Comparison of ENCODE assay signal across 8 cellular contexts in the genomic region with DNA sequence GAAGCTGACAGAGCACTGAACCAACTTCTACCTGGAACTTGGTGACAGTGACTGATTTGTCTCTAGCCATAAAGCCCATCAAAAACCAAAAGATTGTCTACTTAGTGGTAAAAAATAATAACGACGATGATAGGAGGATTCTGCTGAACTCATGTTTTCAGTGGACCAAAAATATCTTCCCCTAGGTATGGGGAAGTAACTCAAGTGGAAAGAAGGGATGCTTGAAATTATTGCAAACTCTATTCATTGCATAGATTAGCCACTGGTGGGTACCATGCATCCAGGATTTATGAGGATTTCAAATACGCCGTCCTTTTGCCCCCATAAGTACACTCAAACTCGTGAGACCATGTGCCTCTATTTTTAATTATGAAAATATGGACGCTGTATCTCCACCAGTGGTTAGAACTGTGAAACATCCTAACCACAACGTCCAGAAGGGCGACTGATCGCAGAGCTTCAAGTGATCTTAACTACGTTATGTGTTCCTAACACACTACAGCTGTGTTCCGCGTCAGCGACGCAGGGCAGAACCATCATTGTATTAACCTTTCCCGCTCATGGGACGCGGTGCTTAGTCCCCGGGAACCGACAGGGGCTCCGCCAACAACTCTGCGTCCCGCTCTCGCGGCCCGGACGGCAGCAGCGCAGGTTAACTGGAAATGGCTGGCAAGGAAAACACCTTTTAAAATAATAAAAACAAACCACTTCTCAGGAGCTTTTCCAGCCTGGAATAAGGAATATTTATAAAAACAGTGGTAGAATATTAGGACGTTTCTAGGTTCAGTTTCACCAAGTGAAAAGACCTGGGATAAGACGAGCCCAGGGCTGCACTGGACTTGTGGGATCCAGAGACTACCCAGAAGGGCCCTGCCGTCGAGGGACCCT. TPM values are rescaled to one million over a fixed set of nuclear protein-coding genes. Genes with fewer than 3 reads are reported as not detected.
DNase-seq lines count a peak whose midpoint lies in the region; ATAC-seq and TF ChIP-seq lines count a peak whose summit lies in the region.

No MANE protein-coding gene starts in this region.

- 0% methylated on average over 29 to 31 of the region's 31 CpGs for WGBS in thyroid gland, 2 donors

- ATAC-seq in GM21367 (IDR thresholded peaks at IDR 0.05; ENCODE audit: unreplicated experiment) (peak; percentile 27), RWPE2 (ENCODE audit: low read depth) (peak; percentile 61)

- peak; percentile 56 for DNase-seq in COLO829 (ENCODE audit: low spot score)
- peak; percentile 57 for DNase-seq in RWPE2 (ENCODE audit: low spot score)
- peak; percentile 18 for DNase-seq in activated gamma-delta T cell (lab: John Stamatoyannopoulos, UW)
- peak; percentile 52 for DNase-seq in foreskin melanocyte
- peak in 29 of 56 donors; percentile 2 to 52 (median 22) for DNase-seq in nucleus accumbens (lab: John Stamatoyannopoulos, UW)
- DNase-seq in thyroid gland: peak; percentile 49 to 54

- H3K9me3 ChIP-seq in HUES48 (ENCODE audit: control insufficient read depth, insufficient read depth, low read length): no peaks in the 10 kb centered on the region
- no peaks in the 10 kb centered on the region for H3K9me3 ChIP-seq in RWPE2 (ENCODE audit: severe bottlenecking)
- H3K9me3 ChIP-seq in thyroid gland: no peaks in the 10 kb centered on the region

- H3K9ac ChIP-seq in HUES48 (ENCODE audit: low read depth, low read length): peak overlapping the region; percentile 75

- peak overlapping the region; percentile 88 for H3K4me3 ChIP-seq in HUES48 (ENCODE audit: low read depth, low read length)
- peak overlapping the region; percentile 97 for H3K4me3 ChIP-seq in RWPE2 (ENCODE audit: severe bottlenecking)
- peak overlapping the region; percentile 69 to 97 (median 91) for H3K4me3 ChIP-seq in thyroid gland (replicated peaks in 1 of 3)

- peak overlapping the region; percentile 82 for H3K27ac ChIP-seq in HUES48 (ENCODE audit: low read depth, low read length)
- peak overlapping the region; percentile 51 for H3K27ac ChIP-seq in RWPE2 (ENCODE audit: poor library complexity, severe bottlenecking)
- peak overlapping the region; percentile 30 to 86 (median 42) for H3K27ac ChIP-seq in thyroid gland

- TF ChIP-seq CTCF in RWPE2 (IDR thresholded peaks at IDR 0.05; ENCODE audit: poor library complexity, severe bottlenecking) (no peak), thyroid gland (IDR thresholded peaks at IDR 0.05) (no peak)

- peaks cover 18% of the 10 kb centered on the region for H3K36me3 ChIP-seq in HUES48 (ENCODE audit: control insufficient read depth, insufficient read depth, low read length)
- peaks cover 28% of the 10 kb centered on the region for H3K36me3 ChIP-seq in RWPE2 (ENCODE audit: low read depth)
- H3K36me3 ChIP-seq in thyroid gland: peaks cover 11 to 12% of the 10 kb centered on the region in 2 donors

- H3K4me1 ChIP-seq in HUES48 (ENCODE audit: control insufficient read depth, insufficient read depth, low read length) (peaks cover 8% of the 10 kb centered on the region; the same call in 1 of the 2 replicates), RWPE2 (ENCODE audit: insufficient read depth, poor library complexity, severe bottlenecking) (peaks cover 14% of the 10 kb centered on the region), thyroid gland (peaks cover 8 to 13% of the 10 kb centered on the region in 2 donors)

- TF ChIP-seq POLR2A in thyroid gland (IDR thresholded peaks at IDR 0.05): no peak

- no peaks in the 10 kb centered on the region for H3K27me3 ChIP-seq in HUES48 (ENCODE audit: control insufficient read depth, insufficient read depth, low read length)
- no peaks in the 10 kb centered on the region for H3K27me3 ChIP-seq in RWPE2 (ENCODE audit: insufficient read depth, poor library complexity, severe bottlenecking)
- no peaks in the 10 kb centered on the region for H3K27me3 ChIP-seq in thyroid gland

- intact Hi-C loops in thyroid gland (cut with DNase I): no loop called here

RNA-seq across cellular contexts. Expression of a gene that starts 0.8 kb away (rescaled TPM):
- 10 to 100 TPM; 30.6 to 49.5 (median 35.6) TPM for total RNA-seq in thyroid gland

RNA-seq across cellular contexts. Expression of a gene that starts 1.1 kb away (rescaled TPM):
- total RNA-seq in thyroid gland: 10 to 100 TPM; 12.7 to 23.8 (median 14.8) TPM

RNA-seq across cellular contexts. Expression of a gene that starts 49.8 kb away (rescaled TPM):
- not detected for total RNA-seq in thyroid gland

Comparison
In these comparisons a context has a peak if more than half of its experiments do, and no peak if none do; other contexts are left out.
1. Peak in every context shown above with its lines: DNase-seq, ATAC-seq, H3K4me3 ChIP-seq and H3K27ac ChIP-seq.